Comparison of ENCODE assay signal across 20 cellular contexts in genomic region chr17:75498019-75498725, GRCh38. TPM values are rescaled to one million over a fixed set of nuclear protein-coding genes. Genes with fewer than 3 reads are reported as not detected.
DNase-seq lines count a peak whose midpoint lies in the region; TF ChIP-seq lines count a peak whose summit lies in the region.
"Had no signal": no experiment of that assay in that cellular context is flagged by ENCODE, and none has a peak within 500 bp of the region (broad histone marks: within the 10 kb centered on the region; RNA-seq: fewer than 3 reads in every experiment).

No MANE protein-coding gene starts in this region.

- H3K9me3 Mint-ChIP-seq in activated CD4-positive, alpha-beta T cell treated with anti-CD3 and anti-CD28 coated beads, Interleukin-2, amount 10 ng/mL, durations not matched to agents 7 days and 5 days: no peaks in the 10 kb centered on the region
- no peaks in the 10 kb centered on the region for H3K9me3 Mint-ChIP-seq in progenitor cell of endocrine pancreas (ENCODE audit: low read depth)

- peak overlapping the region; percentile 69 for H3K27ac Mint-ChIP-seq in activated CD4-positive, alpha-beta T cell treated with anti-CD3 and anti-CD28 coated beads, Interleukin-2, amount 10 ng/mL, durations not matched to agents 7 days and 5 days
- peak overlapping the region; percentile 62 for H3K27ac Mint-ChIP-seq in progenitor cell of endocrine pancreas

- 71% methylated on average over 18 of the region's 21 CpGs for WGBS in esophagus muscularis mucosa

- POLR2A ChIA-PET in activated CD4-positive, alpha-beta T cell treated with anti-CD3 and anti-CD28 coated beads, Interleukin-2, amount 10 ng/mL, durations not matched to agents 7 days and 5 days (lab: Charles Lee): no interaction called here

- H3K4me1 Mint-ChIP-seq in activated CD4-positive, alpha-beta T cell treated with anti-CD3 and anti-CD28 coated beads, Interleukin-2, amount 10 ng/mL, durations not matched to agents 7 days and 5 days: peaks cover 11% of the 10 kb centered on the region
- H3K4me1 Mint-ChIP-seq in progenitor cell of endocrine pancreas (ENCODE audit: low read depth): no peaks in the 10 kb centered on the region

- H3K4me3 Mint-ChIP-seq in activated CD4-positive, alpha-beta T cell treated with anti-CD3 and anti-CD28 coated beads, Interleukin-2, amount 10 ng/mL, durations not matched to agents 7 days and 5 days: no peak overlapping the region
- H3K4me3 Mint-ChIP-seq in progenitor cell of endocrine pancreas (ENCODE audit: low read depth): no peak overlapping the region

- intact Hi-C loops in esophagus muscularis mucosa (cut with DNase I): no loop called here

- TF ChIP-seq CTCF in esophagus muscularis mucosa (IDR thresholded peaks at IDR 0.05) (no peak), progenitor cell of endocrine pancreas (IDR thresholded peaks at IDR 0.05; ENCODE audit: unreplicated experiment) (no peak)

- H3K36me3 ChIP-seq in esophagus muscularis mucosa: peaks cover 27 to 99% (median 95%) of the 10 kb centered on the region in 4 donors

- H3K27me3 ChIP-seq in esophagus muscularis mucosa: no peaks in the 10 kb centered on the region
- H3K27me3 ChIP-seq: BE2C, SJCRH30 had no signal

- H3K9me3 ChIP-seq in esophagus muscularis mucosa: no peaks in the 10 kb centered on the region
- H3K9me3 ChIP-seq: BE2C, SJCRH30 had no signal

- H3K27ac ChIP-seq in esophagus muscularis mucosa (replicated peaks in 1 of 4): peak overlapping the region in 3 of 4 donors; percentile 53 to 78 (median 70)
- H3K27ac ChIP-seq: KMS-11, SJCRH30 had no signal

- peaks cover 33 to 52% (median 46%) of the 10 kb centered on the region in 4 donors for H3K4me1 ChIP-seq in esophagus muscularis mucosa
- H3K4me1 ChIP-seq: BE2C, SJCRH30 had no signal

- TF ChIP-seq EP300 in esophagus muscularis mucosa (IDR thresholded peaks at IDR 0.05): no peak

- no peaks in the 10 kb centered on the region for H3K27me3 Mint-ChIP-seq in activated CD4-positive, alpha-beta T cell treated with anti-CD3 and anti-CD28 coated beads, Interleukin-2, amount 10 ng/mL, durations not matched to agents 7 days and 5 days
- H3K27me3 Mint-ChIP-seq in progenitor cell of endocrine pancreas: no peaks in the 10 kb centered on the region

- H3K36me3 Mint-ChIP-seq in activated CD4-positive, alpha-beta T cell treated with anti-CD3 and anti-CD28 coated beads, Interleukin-2, amount 10 ng/mL, durations not matched to agents 7 days and 5 days (ENCODE audit: low read depth): peaks cover 2% of the 10 kb centered on the region
- peaks cover 1% of the 10 kb centered on the region for H3K36me3 Mint-ChIP-seq in progenitor cell of endocrine pancreas (ENCODE audit: insufficient read depth)

- DNase-seq in activated CD4-positive, alpha-beta T cell treated with anti-CD3 and anti-CD28 coated beads, Interleukin-2, amount 10 ng/mL, durations not matched to agents 7 days and 5 days: no peak
- DNase-seq in activated CD4-positive, alpha-beta T cell treated with anti-CD3 and anti-CD28 coated beads for 4 hours: no peak
- peak; percentile 87 for DNase-seq in Jurkat, Clone E6-1 (ENCODE audit: low read depth, low spot score)
- no peak for DNase-seq in esophagus muscularis mucosa (ENCODE audit: extremely low spot score)
- DNase-seq in progenitor cell of endocrine pancreas (ENCODE audit: low spot score, unreplicated experiment): no peak
- DNase-seq in NCI-H1048 (lab: John Stamatoyannopoulos, UW): no peak
- DNase-seq in DMS153 treated with DMSO at 0.1 percent for 48 hours (lab: John Stamatoyannopoulos, UW; ENCODE audit: unreplicated experiment): no peak
- DNase-seq in DMS153 (lab: John Stamatoyannopoulos, UW): no peak
- DNase-seq: 8988T; BE2C; erythroblast; GF-D8; mammary epithelial cell; NCI-H1092 treated with DMSO at 0.1 percent for 48 hours; NCI-H69; SJCRH30; stimulated activated CD4-positive, alpha-beta T cell treated with anti-CD3 and anti-CD28 coated beads, Interleukin-4, amount 100 ng/mL, for 4 hours had no signal

- H3K4me3 ChIP-seq in Jurkat, Clone E6-1 (ENCODE audit: low read length): peak overlapping the region; percentile 35
- H3K4me3 ChIP-seq in esophagus muscularis mucosa: no peak overlapping the region
- H3K4me3 ChIP-seq: GM12878, SJCRH30, smooth muscle cell had no signal

- no peak for TF ChIP-seq POLR2A in esophagus muscularis mucosa (IDR thresholded peaks at IDR 0.05; ENCODE audit: low read depth)

- CTCF ChIA-PET in activated CD4-positive, alpha-beta T cell treated with anti-CD3 and anti-CD28 coated beads, Interleukin-2, amount 10 ng/mL, durations not matched to agents 7 days and 5 days (lab: Charles Lee): interaction anchor here (0.6 to 2.7 kb wide), 4 partner anchors 14 to 38 kb away, joined by 3 to 9 read pairs (median 4); partner anchors contain the start of gene TSEN54

RNA-seq across cellular contexts. Expression of gene CASKIN2, which starts 17.2 kb away (rescaled TPM):
- 1 to 10 TPM in 1 of 2 experiments, under 1 TPM in 1; 0.47 to 1.1 TPM for total RNA-seq in activated CD4-positive, alpha-beta T cell treated with anti-CD3 and anti-CD28 coated beads, Interleukin-2, amount 10 ng/mL, durations not matched to agents 7 days and 5 days
- polyA plus RNA-seq in Jurkat, Clone E6-1 (2012; ENCODE audit: insufficient read depth, insufficient read length): 11.1 TPM
- 10 to 100 TPM; 16.2 to 43.5 (median 35.5) TPM for total RNA-seq in esophagus muscularis mucosa
- 47.6 and 50.6 TPM in 2 replicates for total RNA-seq in progenitor cell of endocrine pancreas

RNA-seq across cellular contexts. Expression of gene TSEN54, which starts 18.2 kb away (rescaled TPM):
- 10 to 100 TPM; 48.8 to 59.2 TPM for total RNA-seq in activated CD4-positive, alpha-beta T cell treated with anti-CD3 and anti-CD28 coated beads, Interleukin-2, amount 10 ng/mL, durations not matched to agents 7 days and 5 days
- polyA plus RNA-seq in Jurkat, Clone E6-1 (2012; ENCODE audit: insufficient read depth, insufficient read length): 77.0 TPM
- 10 to 100 TPM; 14.5 to 32.1 (median 24.1) TPM for total RNA-seq in esophagus muscularis mucosa
- 56.0 and 56.4 TPM in 2 replicates for total RNA-seq in progenitor cell of endocrine pancreas

RNA-seq across cellular contexts. Expression of gene LLGL2, which starts 27.3 kb away (rescaled TPM):
- total RNA-seq in activated CD4-positive, alpha-beta T cell treated with anti-CD3 and anti-CD28 coated beads, Interleukin-2, amount 10 ng/mL, durations not matched to agents 7 days and 5 days: 10 to 100 TPM; 17.8 to 24.2 TPM
- not detected for polyA plus RNA-seq in Jurkat, Clone E6-1 (2012; ENCODE audit: insufficient read depth, insufficient read length)
- total RNA-seq in esophagus muscularis mucosa (10 to 100 TPM in 2 of 4 donors, 1 to 10 TPM in 2; 6.1 to 12.3 (median 9.1) TPM), progenitor cell of endocrine pancreas (232 and 235 TPM in 2 replicates)
- total RNA-seq: SJCRH30 had no signal

RNA-seq across cellular contexts. Expression of gene TMEM94, which starts 41.7 kb away (rescaled TPM):
- total RNA-seq in activated CD4-positive, alpha-beta T cell treated with anti-CD3 and anti-CD28 coated beads, Interleukin-2, amount 10 ng/mL, durations not matched to agents 7 days and 5 days: 10 to 100 TPM; 80.3 to 82.1 TPM
- polyA plus RNA-seq in Jurkat, Clone E6-1 (2012; ENCODE audit: insufficient read depth, insufficient read length): 52.7 TPM
- total RNA-seq in esophagus muscularis mucosa (10 to 100 TPM; 35.3 to 71.4 (median 46.3) TPM), progenitor cell of endocrine pancreas (168 and 197 TPM in 2 replicates)

Comparison
In these comparisons a context has a peak if more than half of its experiments do, and no peak if none do; other contexts are left out.
1. RNA of gene CASKIN2, which starts 17.2 kb away (total RNA-seq): 47.6 to 50.6 TPM in progenitor cell of endocrine pancreas and 16.2 to 43.5 TPM in esophagus muscularis mucosa; 0.47 to 1.1 TPM in activated CD4-positive, alpha-beta T cell treated with anti-CD3 and anti-CD28 coated beads, Interleukin-2, amount 10 ng/mL, durations not matched to agents 7 days and 5 days; every median in the first group is over 4 times any median in the second.